ENCODE assay signal across 19 cellular contexts in the genomic region with DNA sequence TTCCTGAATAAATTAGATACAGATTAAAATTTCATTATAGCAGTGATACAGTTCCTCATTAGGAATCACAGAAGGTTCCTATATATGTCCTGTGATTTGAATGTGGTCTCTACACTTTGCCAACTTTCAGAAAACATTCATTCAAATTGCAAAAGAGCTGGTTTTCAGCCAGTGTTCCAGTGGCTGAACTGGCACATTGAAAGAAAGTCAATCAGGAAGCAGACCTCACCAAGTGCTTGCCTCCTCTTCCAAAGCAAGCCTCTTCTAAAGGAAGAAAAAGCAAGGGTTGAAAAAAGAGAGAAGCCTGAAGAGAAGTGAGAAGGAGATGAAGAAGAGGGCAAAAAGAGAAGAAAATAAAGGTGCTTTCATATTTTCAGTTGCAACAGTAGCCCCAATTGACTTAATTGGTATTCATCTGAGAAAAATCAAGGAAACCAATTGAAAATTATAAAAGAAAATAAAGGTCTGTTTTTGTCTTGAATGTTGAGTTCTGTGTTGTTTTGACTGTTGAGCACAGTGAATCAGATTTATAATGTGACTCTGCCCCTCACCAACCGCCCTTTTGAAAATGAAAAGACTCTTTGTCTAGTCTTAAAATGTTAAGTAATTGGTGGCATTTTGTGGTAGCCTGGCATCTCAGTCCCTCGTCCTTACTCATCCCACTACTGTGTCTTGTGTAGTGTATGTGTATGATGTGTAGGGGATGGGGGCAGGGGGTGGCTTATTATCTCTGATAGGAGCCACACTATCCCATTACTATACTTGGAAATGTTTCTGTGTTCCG. TPM values are rescaled to one million over a fixed set of nuclear protein-coding genes. Genes with fewer than 3 reads are reported as not detected.
DNase-seq lines count a peak whose midpoint lies in the region; ATAC-seq and TF ChIP-seq lines count a peak whose summit lies in the region.
"Had no signal": no experiment of that assay in that cellular context is flagged by ENCODE, and none has a peak within 500 bp of the region (broad histone marks: within the 10 kb centered on the region; RNA-seq: fewer than 3 reads in every experiment).

No MANE protein-coding gene starts in this region.

- peaks cover 29% of the 10 kb centered on the region for H3K4me1 Mint-ChIP-seq in brain
- peaks cover 2% of the 10 kb centered on the region for H3K4me1 Mint-ChIP-seq in memory B cell

- H3K27me3 Mint-ChIP-seq in brain (no peaks in the 10 kb centered on the region), memory B cell (no peaks in the 10 kb centered on the region)

- peak overlapping the region in 1 of 5 experiments; percentile 75 for H3K4me3 Mint-ChIP-seq in brain
- no peak overlapping the region for H3K4me3 Mint-ChIP-seq in memory B cell

- H3K9me3 Mint-ChIP-seq in brain: peaks cover 0 to 4% (median 0%) of the 10 kb centered on the region in 5 experiments
- peaks cover 2% of the 10 kb centered on the region for H3K9me3 Mint-ChIP-seq in memory B cell

- H3K27ac Mint-ChIP-seq in brain (peak overlapping the region in 4 of 5 experiments; percentile 16 to 93 (median 79)), memory B cell (peak overlapping the region; percentile 35)

- TF ChIP-seq CTCF in AG10803 (conservative IDR thresholded peaks at IDR 0.05; ENCODE audit: low read length): no peak
- no peak for TF ChIP-seq CTCF in brain (conservative IDR thresholded peaks at IDR 0.05)

- H3K36me3 Mint-ChIP-seq in brain (peaks cover 5% of the 10 kb centered on the region), memory B cell (peaks cover 9% of the 10 kb centered on the region)

- no peak for ATAC-seq in memory B cell (ENCODE audit: low read depth)
- no peak for ATAC-seq in GM18909 (IDR thresholded peaks at IDR 0.05; ENCODE audit: poor library complexity, unreplicated experiment)
- ATAC-seq in GM18867 (IDR thresholded peaks at IDR 0.05; ENCODE audit: unreplicated experiment): no peak
- ATAC-seq: GM12878 had no signal

- no peak overlapping the region for H3K4me3 ChIP-seq in AG10803 (ENCODE audit: low read length)
- H3K4me3 ChIP-seq: BLaER1 treated with 17β-estradiol and CSF1 and Interleukin-3, amounts not matched to agents 10 nM and 100 nM; GM12878; Peyer's patch had no signal

- DNase-seq in AG10803 (ENCODE audit: low read depth) (peak; percentile 14), NCI-H2227 treated with DMSO at 0.1 percent for 48 hours (lab: John Stamatoyannopoulos, UW) (peak; percentile 83), memory B cell (ENCODE audit: low spot score in 2 of 2) (no peak), amygdala (lab: John Stamatoyannopoulos, UW) (no peak), dermis blood vessel endothelial cell (no peak)
- DNase-seq: GDM1, MM.1S, NCI-H1092 treated with DMSO at 0.1 percent for 48 hours, NCI-H1694 treated with DMSO at 0.1 percent for 48 hours, NCI-H2171, NCI-H510A treated with DMSO at 0.1 percent for 48 hours, Peyer's patch, SIG-M5 had no signal

RNA-seq across cellular contexts. Expression of a gene that starts 12.5 kb away (rescaled TPM):
- polyA plus RNA-seq in brain (ENCODE audit: insufficient read depth, low read depth, low replicate concordance): not detected
- total RNA-seq in dermis blood vessel endothelial cell: not detected in 2 replicates
- total RNA-seq: GM12878, H4 had no signal
- polyA plus RNA-seq: GM12878 had no signal

Comparison
In these comparisons a context has a peak if more than half of its experiments do, and no peak if none do; other contexts are left out.
1. DNase-seq: peak in AG10803 (single experiment) and NCI-H2227 treated with DMSO at 0.1 percent for 48 hours (single experiment); none in memory B cell (0 of 2), amygdala (0 of 56) and dermis blood vessel endothelial cell (single experiment).